In genomic region chr13:109162248-109163051, GRCh38 we compare ENCODE assay signal across 8 cellular contexts.
DNase-seq lines count a peak whose midpoint lies in the region; ATAC-seq and TF ChIP-seq lines count a peak whose summit lies in the region.

No MANE protein-coding gene starts in this region.

- no peaks in the 10 kb centered on the region for H3K36me3 Mint-ChIP-seq in WTC11

- no peak overlapping the region for H3K4me3 Mint-ChIP-seq in WTC11

- TF ChIP-seq CTCF in WTC11 (IDR thresholded peaks at IDR 0.05), result no peak

- CTCF ChIA-PET in WTC11 (lab: Charles Lee), result no interaction called here

- ATAC-seq in HG02763 (IDR thresholded peaks at IDR 0.05; ENCODE audit: unreplicated experiment), result peak; percentile 85
- ATAC-seq in WTC11, result no peak

- no peaks in the 10 kb centered on the region; the same call in 1 of the 2 replicates for H3K27me3 Mint-ChIP-seq in WTC11 (ENCODE audit: low read depth)

- DNase-seq in DMS53 (lab: John Stamatoyannopoulos, UW), result peak; percentile 16
- DNase-seq in DMS53 treated with DMSO at 0.1 percent for 48 hours (lab: John Stamatoyannopoulos, UW; ENCODE audit: unreplicated experiment), result no peak
- DNase-seq in NCI-H2029 (lab: John Stamatoyannopoulos, UW), result peak; percentile 67
- peak; percentile 80 for DNase-seq in germinal center (ENCODE audit: low spot score)
- no peak for DNase-seq in WTC11 (ENCODE audit: low spot score)
- DNase-seq in NCI-H345 treated with DMSO at 0.1 percent for 48 hours (lab: John Stamatoyannopoulos, UW; ENCODE audit: unreplicated experiment), result no peak
- no peak for DNase-seq in retina

- peaks cover 44% of the 10 kb centered on the region for H3K4me1 Mint-ChIP-seq in WTC11

- H3K27ac Mint-ChIP-seq in WTC11, result no peak overlapping the region

- H3K9me3 Mint-ChIP-seq in WTC11, result no peaks in the 10 kb centered on the region

- POLR2A ChIA-PET in WTC11 (lab: Charles Lee), result no interaction called here

TF ChIP-seq in WTC11, 78 proteins besides CTCF, POLR2A, EP300 and RAD21:
- TF ChIP-seq TEAD4 (CRISPR knock-in tag; IDR thresholded peaks at IDR 0.05), result no peak
- TF ChIP-seq NFE2L1 (CRISPR knock-in tag; IDR thresholded peaks at IDR 0.05), result no peak
- no peak for TF ChIP-seq ZSCAN18 (CRISPR knock-in tag; IDR thresholded peaks at IDR 0.05)
- TF ChIP-seq ETV6 (CRISPR knock-in tag; IDR thresholded peaks at IDR 0.05), result no peak
- TF ChIP-seq RELA (CRISPR knock-in tag; IDR thresholded peaks at IDR 0.05; ENCODE audit: borderline replicate concordance), result no peak

Comparison
In these comparisons a context has a peak if more than half of its experiments do, and no peak if none do; other contexts are left out.
1. DNase-seq: peak in DMS53 (single experiment), NCI-H2029 (single experiment) and germinal center (single experiment); none in DMS53 treated with DMSO at 0.1 percent for 48 hours (single experiment), WTC11 (single experiment), NCI-H345 treated with DMSO at 0.1 percent for 48 hours (single experiment) and retina (single experiment).